Comparison of ENCODE assay signal across 32 cellular contexts in the genomic region with DNA sequence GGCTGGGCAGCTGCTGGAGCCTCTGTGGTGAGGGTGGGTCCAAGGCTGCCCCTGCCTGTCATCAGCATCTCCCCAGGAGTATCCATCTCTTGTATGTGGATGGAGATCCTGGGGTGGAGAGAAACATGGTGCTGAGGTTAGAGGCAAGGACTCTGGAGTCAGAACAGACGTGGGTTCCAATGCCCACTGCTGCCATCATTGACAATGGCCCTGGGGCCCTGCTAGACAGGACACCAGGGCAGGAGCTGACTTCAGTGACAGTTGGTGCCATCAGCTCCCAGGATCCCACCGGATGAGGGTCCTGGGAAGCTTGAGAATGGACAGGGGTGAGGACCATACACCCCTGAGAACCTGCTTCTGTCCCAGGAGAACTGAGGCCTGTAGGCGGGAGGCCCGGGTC. TPM values are rescaled to one million over a fixed set of nuclear protein-coding genes. Genes with fewer than 3 reads are reported as not detected.
"Had no signal": no experiment of that assay in that cellular context is flagged by ENCODE, and none has a peak within 500 bp of the region (broad histone marks: within the 10 kb centered on the region; RNA-seq: fewer than 3 reads in every experiment).

No MANE protein-coding gene starts in this region.

- H3K4me1 ChIP-seq: ascending aorta, Peyer's patch, SJCRH30 had no signal

- H3K9me3 ChIP-seq: ascending aorta, Peyer's patch, SJCRH30 had no signal

- DNase-seq: activated CD4-positive, alpha-beta memory T cell treated with anti-CD3 and anti-CD28 coated beads, Interleukin-2, amount 10 ng/mL, durations not matched to agents 7 days and 5 days; activated CD4-positive, alpha-beta T cell treated with anti-CD3 and anti-CD28 coated beads for 1 hour; activated CD4-positive, alpha-beta T cell treated with anti-CD3 and anti-CD28 coated beads for 48 hours; activated CD4-positive, CD25-positive, alpha-beta regulatory T cell; activated CD8-positive, alpha-beta memory T cell treated with anti-CD3 and anti-CD28 coated beads for 24 hours; activated CD8-positive, alpha-beta memory T cell treated with anti-CD3 and anti-CD28 coated beads, Interleukin-2, amount 10 ng/mL, durations not matched to agents 7 days and 5 days; activated gamma-delta T cell; activated naive CD4-positive, alpha-beta T cell treated with Interleukin-2 at 50 U/mL for 16 hours; activated naive CD8-positive, alpha-beta T cell treated with anti-CD3 and anti-CD28 coated beads, Interleukin-2, amount 10 ng/mL, durations not matched to agents 7 days and 5 days; activated T-cell treated with anti-CD3 and anti-CD28 coated beads, Interleukin-2, amount 50 U/mL, for 48 hours; amygdala; NCI-H1092 treated with DMSO at 0.1 percent for 48 hours; NCI-H1417; NCI-H146; NCI-H187; NCI-H2029 treated with DMSO at 0.1 percent for 48 hours; NCI-H2107; NCI-H2171; NCI-H510A; NCI-H526; NCI-H748 treated with DMSO at 0.1 percent for 48 hours; NK-92 treated with Interleukin-12 subunit alpha and Interleukin-12 subunit beta, amount 100 ng/mL, for 24 hours; PC-3; Peyer's patch; T1000; WERI-Rb-1 had no signal

- ATAC-seq: activated CD8-positive, alpha-beta memory T cell treated with anti-CD3 and anti-CD28 coated beads, Interleukin-2, amount 10 ng/mL, durations not matched to agents 7 days and 5 days; K562; PC-3 had no signal

- H3K4me3 ChIP-seq: ascending aorta, cardiac muscle cell, K562, Peyer's patch, SJCRH30, SK-N-MC had no signal

- H3K27ac ChIP-seq: ascending aorta, Peyer's patch, RWPE1, SJCRH30, SK-N-MC, WERI-Rb-1 had no signal

- FAIRE-seq: K562 had no signal

- H3K27me3 ChIP-seq: ascending aorta, cardiac muscle cell, Peyer's patch, SJCRH30 had no signal

- H3K36me3 ChIP-seq: ascending aorta, Peyer's patch, SJCRH30, WERI-Rb-1 had no signal

RNA-seq across cellular contexts. Expression of a gene that starts 15.6 kb away (rescaled TPM):
- total RNA-seq: activated CD8-positive, alpha-beta memory T cell treated with anti-CD3 and anti-CD28 coated beads, Interleukin-2, amount 10 ng/mL, durations not matched to agents 7 days and 5 days; ascending aorta; Peyer's patch had no signal

RNA-seq across cellular contexts. Expression of a gene that starts 43.1 kb away (rescaled TPM):
- total RNA-seq: ascending aorta had no signal
